Comparison of ENCODE assay signal across 18 cellular contexts in genomic region chr20:24960302-24960801, GRCh38. TPM values are rescaled to one million over a fixed set of nuclear protein-coding genes. Genes with fewer than 3 reads are reported as not detected.
A peak's percentile ranks its signal among the peaks of the same experiment; 100 is the strongest.
DNase-seq lines count a peak whose midpoint lies in the region; ATAC-seq and TF ChIP-seq lines count a peak whose summit lies in the region.
"Had no signal": no experiment of that assay in that cellular context is flagged by ENCODE, and none has a peak within 500 bp of the region (broad histone marks: within the 10 kb centered on the region; RNA-seq: fewer than 3 reads in every experiment).

No MANE protein-coding gene starts in this region.

- peak overlapping the region; percentile 62 for H3K27ac Mint-ChIP-seq in T-helper 1 cell treated with Interleukin-12 subunit alpha and Interleukin-12 subunit beta and Interleukin-4 antibody, amounts not matched to agents 30 μg/mL and 1 μg/mL, for 36 hours
- H3K27ac Mint-ChIP-seq: HFFc6, mesothelial cell of epicardium had no signal

- intact Hi-C loops in sciatic nerve (cut with DNase I): no loop called here

- H3K4me1 Mint-ChIP-seq in T-helper 1 cell treated with Interleukin-12 subunit alpha and Interleukin-12 subunit beta and Interleukin-4 antibody, amounts not matched to agents 30 μg/mL and 1 μg/mL, for 36 hours (ENCODE audit: low read depth): peaks cover 13% of the 10 kb centered on the region
- H3K4me1 Mint-ChIP-seq: mesothelial cell of epicardium had no signal

- CTCF ChIA-PET in RWPE1 (lab: Yijun Ruan, JAX): interaction anchor here (0.6 kb wide), 1 partner anchor 309 kb away, joined by 3 read pairs; no protein-coding TSS in a partner anchor

- DNase-seq in T-helper 1 cell (no peak), RWPE1 (ENCODE audit: low spot score) (no peak), sciatic nerve (ENCODE audit: low spot score) (peak; percentile 27), GM03348 (ENCODE audit: low spot score) (no peak), NCI-H774 (lab: John Stamatoyannopoulos, UW) (no peak)
- DNase-seq: 8988T; HFFc6; Kasumi-1; NCI-H146; NCI-H524; stimulated activated naive B cell treated with anti-CD40 and anti-IgM and Interleukin-4, amounts not matched to agents 10 μg/mL and 1 μg/mL and 100 μg/mL, for 72 hours had no signal

- no peak overlapping the region for H3K9ac ChIP-seq in duodenal mucosa (ENCODE audit: low read depth in 1 of 2, low read length in 2 of 2)

- no peak overlapping the region for H3K4me3 Mint-ChIP-seq in T-helper 1 cell treated with Interleukin-12 subunit alpha and Interleukin-12 subunit beta and Interleukin-4 antibody, amounts not matched to agents 30 μg/mL and 1 μg/mL, for 36 hours
- H3K4me3 Mint-ChIP-seq: HFFc6; mesothelial cell of epicardium; stimulated activated naive B cell treated with anti-CD40 and anti-IgM and Interleukin-4, amounts not matched to agents 10 μg/mL and 1 μg/mL and 100 μg/mL, for 72 hours had no signal

- no peaks in the 10 kb centered on the region for H3K27me3 Mint-ChIP-seq in T-helper 1 cell treated with Interleukin-12 subunit alpha and Interleukin-12 subunit beta and Interleukin-4 antibody, amounts not matched to agents 30 μg/mL and 1 μg/mL, for 36 hours (ENCODE audit: low read depth)
- H3K27me3 Mint-ChIP-seq: stimulated activated naive B cell treated with anti-CD40 and anti-IgM and Interleukin-4, amounts not matched to agents 10 μg/mL and 1 μg/mL and 100 μg/mL, for 72 hours had no signal

- no peak for ATAC-seq in sciatic nerve
- no peak for ATAC-seq in GM18907 (IDR thresholded peaks at IDR 0.05; ENCODE audit: unreplicated experiment)
- ATAC-seq: esophagus mucosa; stimulated activated naive B cell treated with anti-CD40 and anti-IgM and Interleukin-4, amounts not matched to agents 10 μg/mL and 1 μg/mL and 100 μg/mL, for 72 hours had no signal

- peak overlapping the region; percentile 2; the same call in 1 of the 2 replicates for H3K27ac ChIP-seq in RWPE1
- H3K27ac ChIP-seq in duodenal mucosa (ENCODE audit: low read depth, low read length): peak overlapping the region; percentile 42
- H3K27ac ChIP-seq: C4-2B had no signal

- POLR2A ChIA-PET in RWPE1 (lab: Yijun Ruan, JAX; ENCODE audit: low non-redundant PET): no interaction called here

- no peaks in the 10 kb centered on the region for H3K9me3 ChIP-seq in duodenal mucosa (ENCODE audit: control insufficient read depth in 1 of 2, low read length in 2 of 2)

- H3K27me3 ChIP-seq in duodenal mucosa (ENCODE audit: control insufficient read depth in 1 of 2, insufficient read depth in 2 of 2, low read length in 2 of 2): no peaks in the 10 kb centered on the region

- peaks cover 53% of the 10 kb centered on the region for H3K36me3 Mint-ChIP-seq in T-helper 1 cell treated with Interleukin-12 subunit alpha and Interleukin-12 subunit beta and Interleukin-4 antibody, amounts not matched to agents 30 μg/mL and 1 μg/mL, for 36 hours (ENCODE audit: low read depth)

- H3K36me3 ChIP-seq in duodenal mucosa (ENCODE audit: control insufficient read depth in 1 of 2, insufficient read depth in 2 of 2, low read length in 2 of 2): peaks cover 31 to 60% of the 10 kb centered on the region in 2 donors

- no peak for TF ChIP-seq CTCF in RWPE1 (conservative IDR thresholded peaks at IDR 0.05; ENCODE audit: low read depth)

- no peaks in the 10 kb centered on the region for H3K9me3 Mint-ChIP-seq in T-helper 1 cell treated with Interleukin-12 subunit alpha and Interleukin-12 subunit beta and Interleukin-4 antibody, amounts not matched to agents 30 μg/mL and 1 μg/mL, for 36 hours
- H3K9me3 Mint-ChIP-seq: HFFc6; mesothelial cell of epicardium; stimulated activated naive B cell treated with anti-CD40 and anti-IgM and Interleukin-4, amounts not matched to agents 10 μg/mL and 1 μg/mL and 100 μg/mL, for 72 hours had no signal

- no peak overlapping the region for H3K4me3 ChIP-seq in duodenal mucosa (ENCODE audit: low read depth in 1 of 2, low read length in 2 of 2)

- no peaks in the 10 kb centered on the region for H3K4me1 ChIP-seq in duodenal mucosa (ENCODE audit: control insufficient read depth in 1 of 2, insufficient read depth in 2 of 2, low read length in 2 of 2)

RNA-seq across cellular contexts. Expression of gene CST7, which starts 11.3 kb away (rescaled TPM):
- total RNA-seq in sciatic nerve: 6.7 TPM
- total RNA-seq: HFFc6, mesothelial cell of epicardium, OCI-LY7 had no signal

RNA-seq across cellular contexts. Expression of gene APMAP, which starts 32.2 kb away (rescaled TPM):
- 47.3 TPM for total RNA-seq in sciatic nerve
